Comparison of ENCODE assay signal across 27 cellular contexts in the genomic region with DNA sequence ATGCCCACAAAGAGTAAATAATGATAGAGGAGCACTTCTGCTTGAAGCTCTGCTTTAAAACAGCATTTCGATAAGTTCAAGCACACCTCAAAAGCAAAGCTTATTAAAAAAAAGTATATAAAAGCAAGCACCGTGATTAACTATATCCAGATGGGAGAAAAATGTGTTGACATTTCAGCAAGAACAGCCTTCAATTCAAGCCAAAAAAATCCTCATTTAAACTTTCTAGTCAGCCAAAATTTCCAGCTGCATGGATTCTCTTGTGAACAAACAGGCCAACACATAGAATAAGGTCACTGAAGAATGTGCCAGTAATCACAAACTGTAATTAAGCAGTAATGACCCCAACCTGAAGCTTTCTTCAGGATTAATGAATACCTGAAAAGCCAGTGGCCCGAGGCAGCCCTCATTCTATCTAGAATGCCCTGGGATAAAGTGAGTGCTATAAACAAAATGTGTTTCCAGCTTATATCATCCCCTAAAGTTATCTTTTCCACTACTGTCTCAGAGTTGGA.
A peak's percentile ranks its signal among the peaks of the same experiment; 100 is the strongest.
DNase-seq lines count a peak whose midpoint lies in the region; ATAC-seq and TF ChIP-seq lines count a peak whose summit lies in the region.
"Had no signal": no experiment of that assay in that cellular context is flagged by ENCODE, and none has a peak within 500 bp of the region (broad histone marks: within the 10 kb centered on the region; RNA-seq: fewer than 3 reads in every experiment).

No MANE protein-coding gene starts in this region.

- intact Hi-C loops in Right ventricle myocardium inferior (cut with DNase I) = no loop called here
- intact Hi-C loops in left ventricle myocardium inferior (cut with micrococcal nuclease) = no loop called here
- intact Hi-C loops in uterus (cut with DNase I; ENCODE audit: low total_unique reads) = no loop called here

- no peak overlapping the region for H3K27ac ChIP-seq in left ventricle myocardium inferior (replicated peaks)
- H3K27ac ChIP-seq in uterus = peak overlapping the region; percentile 45 to 80
- H3K27ac ChIP-seq: A549, right lobe of liver had no signal

- no peak overlapping the region for H3K4me3 ChIP-seq in left ventricle myocardium inferior
- H3K4me3 ChIP-seq in adipocyte (ENCODE audit: low read length) = no peak overlapping the region
- no peak overlapping the region for H3K4me3 ChIP-seq in fibroblast of villous mesenchyme (ENCODE audit: low read depth, low read length)
- H3K4me3 ChIP-seq in uterus = no peak overlapping the region
- H3K4me3 ChIP-seq: A549, esophagus muscularis mucosa, ovary, right lobe of liver had no signal

- H3K4me1 ChIP-seq in left ventricle myocardium inferior = no peaks in the 10 kb centered on the region
- peaks cover 24% of the 10 kb centered on the region for H3K4me1 ChIP-seq in adipocyte (ENCODE audit: control insufficient read depth, insufficient read depth, low read length)
- no peaks in the 10 kb centered on the region for H3K4me1 ChIP-seq in uterus
- H3K4me1 ChIP-seq: A549, right lobe of liver had no signal

- peak overlapping the region; percentile 27 for H3K9ac ChIP-seq in adipocyte (ENCODE audit: low read length)

- TF ChIP-seq CTCF in left ventricle myocardium inferior (IDR thresholded peaks at IDR 0.05; ENCODE audit: borderline replicate concordance) (no peak), fibroblast of villous mesenchyme (IDR thresholded peaks at IDR 0.05; ENCODE audit: insufficient read depth, low read depth, low read length) (no peak), uterus (IDR thresholded peaks at IDR 0.05) (no peak)

- DNase-seq in Right ventricle myocardium inferior (ENCODE audit: missing footprints) (no peak), left ventricle myocardium inferior (no peak), adipocyte (ENCODE audit: low read depth) (peak; percentile 62), fibroblast of villous mesenchyme (ENCODE audit: low read depth) (peak; percentile 69), uterus (no peak), DMS114 treated with DMSO at 0.1 percent for 48 hours (lab: John Stamatoyannopoulos, UW; ENCODE audit: unreplicated experiment) (no peak), cerebellar cortex (ENCODE audit: low spot score) (no peak)
- DNase-seq: activated CD4-positive, alpha-beta T cell treated with anti-CD3 and anti-CD28 coated beads for 4 hours; activated naive CD4-positive, alpha-beta T cell treated with anti-CD3 and anti-CD28 coated beads for 36 hours; activated T-cell treated with anti-CD3 and anti-CD28 coated beads, Interleukin-2, amount 50 U/mL, for 72 hours; amygdala; DMS153; effector CD4-positive, alpha-beta T cell; glutamatergic neuron; KBM-7; mesendoderm; MM.1S; naive B cell; NCI-H1436 treated with DMSO at 0.1 percent for 48 hours; ovary; PC-3; right lobe of liver; stimulated activated CD4-positive, alpha-beta T cell treated with anti-CD3 and anti-CD28 coated beads, Interleukin-15, amount 100 ng/mL, for 24 hours; trophoblast cell had no signal

- no peaks in the 10 kb centered on the region for H3K9me3 ChIP-seq in left ventricle myocardium inferior (replicated peaks)
- no peaks in the 10 kb centered on the region for H3K9me3 ChIP-seq in adipocyte (ENCODE audit: control insufficient read depth, low read length)
- H3K9me3 ChIP-seq in uterus = no peaks in the 10 kb centered on the region
- H3K9me3 ChIP-seq: A549, esophagus muscularis mucosa, ovary, right lobe of liver had no signal

- H3K36me3 ChIP-seq in left ventricle myocardium inferior (no peaks in the 10 kb centered on the region), adipocyte (ENCODE audit: control insufficient read depth, insufficient read depth, low read length, severe bottlenecking) (no peaks in the 10 kb centered on the region), uterus (no peaks in the 10 kb centered on the region)
- H3K36me3 ChIP-seq: esophagus muscularis mucosa, ovary, right lobe of liver had no signal

- H3K27me3 ChIP-seq in left ventricle myocardium inferior (ENCODE audit: low read depth) = no peaks in the 10 kb centered on the region
- H3K27me3 ChIP-seq in adipocyte (replicated peaks; ENCODE audit: control insufficient read depth, insufficient read depth, low read length) = no peaks in the 10 kb centered on the region
- no peaks in the 10 kb centered on the region for H3K27me3 ChIP-seq in uterus
- H3K27me3 ChIP-seq: esophagus muscularis mucosa, ovary, right lobe of liver had no signal

- no peak for TF ChIP-seq POLR2A in uterus (IDR thresholded peaks at IDR 0.05)

- ATAC-seq in Right ventricle myocardium inferior = peak; percentile 39
- ATAC-seq in GM21360 (IDR thresholded peaks at IDR 0.05; ENCODE audit: unreplicated experiment) = no peak
- ATAC-seq: A549; activated T-cell treated with anti-CD3 and anti-CD28 coated beads, Interleukin-2, amount 50 U/mL, for 72 hours; PC-3; right lobe of liver had no signal

Comparison
In these comparisons a context has a peak if more than half of its experiments do, and no peak if none do; other contexts are left out.
1. DNase-seq: peak in adipocyte (single experiment) and fibroblast of villous mesenchyme (single experiment); none in Right ventricle myocardium inferior (single experiment), left ventricle myocardium inferior (single experiment), uterus (0 of 2), DMS114 treated with DMSO at 0.1 percent for 48 hours (single experiment) and cerebellar cortex (single experiment).